18 cellular contexts compared by ENCODE assay signal in genomic region chr17:45006927-45007461, GRCh38. TPM values are rescaled to one million over a fixed set of nuclear protein-coding genes. Genes with fewer than 3 reads are reported as not detected.
DNase-seq lines count a peak whose midpoint lies in the region; ATAC-seq, FAIRE-seq and TF ChIP-seq lines count a peak whose summit lies in the region.
"Had no signal": no experiment of that assay in that cellular context is flagged by ENCODE, and none has a peak within 500 bp of the region (broad histone marks: within the 10 kb centered on the region; RNA-seq: fewer than 3 reads in every experiment).

No MANE protein-coding gene starts in this region.

- no peak overlapping the region; the same call in 1 of the 2 replicates for H2BK5ac ChIP-seq in H1 (ENCODE audit: low read depth, low read length)

- H4K20me1 ChIP-seq in SK-N-SH (ENCODE audit: insufficient read depth) (no peaks in the 10 kb centered on the region), H1 (replicated peaks in 1 of 2; ENCODE audit: control insufficient read depth in 1 of 2, insufficient read depth in 2 of 2, low read length in 2 of 2) (no peaks in the 10 kb centered on the region), hepatocyte (ENCODE audit: insufficient read depth, poor library complexity, severe bottlenecking) (no peaks in the 10 kb centered on the region)

- H3K4ac ChIP-seq in H1 (replicated peaks; ENCODE audit: insufficient read length, low read depth, low read length): no peak overlapping the region

- H3K9ac ChIP-seq in SK-N-SH: no peak overlapping the region
- H3K9ac ChIP-seq in H1 (replicated peaks in 1 of 4; ENCODE audit: extremely low read depth in 1 of 4, low read depth in 3 of 4, low read length in 3 of 4): no peak overlapping the region

- H3K27me3 ChIP-seq in SK-N-SH (ENCODE audit: insufficient read depth): no peaks in the 10 kb centered on the region
- H3K27me3 ChIP-seq in H1 (replicated peaks in 1 of 4; ENCODE audit: control insufficient read depth in 3 of 4, extremely low read depth in 1 of 4, insufficient read depth in 3 of 4, low read length in 3 of 4): peaks cover 0 to 5% (median 2%) of the 10 kb centered on the region in 4 experiments; a peak in 2 of 7 replicates
- H3K27me3 ChIP-seq in hepatocyte: no peaks in the 10 kb centered on the region
- H3K27me3 ChIP-seq: adrenal gland, right atrium auricular region, vagina had no signal

- H2BK120ac ChIP-seq in H1 (replicated peaks; ENCODE audit: low read depth, low read length): no peak overlapping the region

- H3K79me2 ChIP-seq in SK-N-SH (ENCODE audit: insufficient read depth) (no peaks in the 10 kb centered on the region), H1 (ENCODE audit: control insufficient read depth in 1 of 2, insufficient read depth in 2 of 2, low read length in 2 of 2) (no peaks in the 10 kb centered on the region), hepatocyte (no peaks in the 10 kb centered on the region)

- 48% methylated on average over 10 of the region's 10 CpGs for WGBS in SK-N-SH (ENCODE audit: low lambda C conversion rate)
- 59% methylated on average over 10 of the region's 10 CpGs; no CpG with 5 or more reads in 1 of the 2 experiments for WGBS in H1 (ENCODE audit: extremely low coverage in 1 of 2, insufficient coverage in 1 of 2, insufficient read length in 1 of 2, insufficient replicate concordance in 2 of 2, low coverage in 1 of 2, low lambda C conversion rate in 2 of 2, missing lambda C conversion rate in 1 of 2), 2 experiments
- WGBS in hepatocyte (ENCODE audit: low lambda C conversion rate, missing lambda C conversion rate): 43% methylated on average over 10 of the region's 10 CpGs

- H3K4me2 ChIP-seq in SK-N-SH (no peak overlapping the region), H1 (ENCODE audit: insufficient read depth in 1 of 2, low read depth in 2 of 2, low read length in 2 of 2) (no peak overlapping the region), hepatocyte (no peak overlapping the region)
- H3K4me2 ChIP-seq: A549 had no signal

- H3K9me3 ChIP-seq in SK-N-SH (no peaks in the 10 kb centered on the region), H1 (ENCODE audit: insufficient read depth in 2 of 2, low read depth in 1 of 2, low read length in 1 of 2) (no peaks in the 10 kb centered on the region), hepatocyte (ENCODE audit: low read depth) (no peaks in the 10 kb centered on the region)
- H3K9me3 ChIP-seq: A549, adrenal gland, right atrium auricular region, vagina had no signal

- H4K8ac ChIP-seq in H1 (ENCODE audit: extremely low read depth, insufficient read depth, low read length): no peak overlapping the region

- H3K36me3 ChIP-seq in SK-N-SH (replicated peaks in 1 of 2; ENCODE audit: control insufficient read depth in 1 of 2, insufficient read depth in 2 of 2, low read length in 1 of 2) (no peaks in the 10 kb centered on the region), H1 (ENCODE audit: control insufficient read depth in 2 of 4, insufficient read depth in 4 of 4, low read length in 3 of 4) (no peaks in the 10 kb centered on the region), hepatocyte (replicated peaks; ENCODE audit: insufficient read depth, low read depth) (no peaks in the 10 kb centered on the region)
- H3K36me3 ChIP-seq: adrenal gland, right atrium auricular region, vagina had no signal

- H3K4me1 ChIP-seq in SK-N-SH (ENCODE audit: control insufficient read depth in 1 of 2, insufficient read depth in 2 of 2, low read depth in 1 of 2, low read length in 1 of 2) (peaks cover 0 to 10% of the 10 kb centered on the region in 2 experiments; a peak in 1 of 4 replicates), H1 (replicated peaks in 1 of 4; ENCODE audit: control insufficient read depth in 3 of 4, insufficient read depth in 4 of 4, low read length in 3 of 4) (peaks cover 5 to 18% (median 7%) of the 10 kb centered on the region in 4 experiments), hepatocyte (ENCODE audit: insufficient read depth) (no peaks in the 10 kb centered on the region)
- H3K4me1 ChIP-seq: A549, adrenal gland, right atrium auricular region, vagina had no signal

- no peak overlapping the region for H2AK5ac ChIP-seq in H1 (ENCODE audit: low read depth, low read length)

- no peaks in the 10 kb centered on the region for H3K79me1 ChIP-seq in H1 (ENCODE audit: low read depth, low read length)

- no peak overlapping the region for H2BK15ac ChIP-seq in H1 (ENCODE audit: low read length)

- H3K4me3 ChIP-seq in SK-N-SH (ENCODE audit: low read depth in 2 of 2, low read length in 1 of 2) (no peak overlapping the region), H1 (ENCODE audit: extremely low read depth in 1 of 4, insufficient read depth in 2 of 4, low read depth in 3 of 4, low read length in 4 of 4) (peak overlapping the region in 1 of 4 experiments; percentile 32; a peak in 1 of 8 replicates), retinal pigment epithelial cell (ENCODE audit: low read length) (no peak overlapping the region), hepatocyte (no peak overlapping the region)
- H3K4me3 ChIP-seq: A549, adrenal gland, right atrium auricular region, vagina had no signal

- no peak for TF ChIP-seq CTCF in SK-N-SH (IDR thresholded peaks at IDR 0.05)
- TF ChIP-seq CTCF in H1 (IDR thresholded peaks at IDR 0.05; ENCODE audit: control extremely low read depth in 1 of 3, insufficient read depth in 1 of 3, low read depth in 1 of 3, low read length in 3 of 3): peak; percentile 8 to 11 (median 8); a peak in 3 of 4 replicates
- TF ChIP-seq CTCF in retinal pigment epithelial cell (conservative IDR thresholded peaks at IDR 0.05; ENCODE audit: low read depth, low read length): peak; percentile 30
- TF ChIP-seq CTCF in hepatocyte (IDR thresholded peaks at IDR 0.05; ENCODE audit: poor library complexity): no peak

- no peak overlapping the region for H3K27ac ChIP-seq in SK-N-SH (ENCODE audit: low read depth in 2 of 2, low read length in 1 of 2)
- no peak overlapping the region for H3K27ac ChIP-seq in H1 (ENCODE audit: low read depth, low read length)
- H3K27ac ChIP-seq in hepatocyte: no peak overlapping the region
- H3K27ac ChIP-seq: adrenal gland, right atrium auricular region, vagina had no signal

- TF ChIP-seq POLR2A in H1 (IDR thresholded peaks at IDR 0.05; ENCODE audit: control extremely low read depth in 1 of 2, low read depth in 2 of 2, low read length in 2 of 2): no peak

- no peaks in the 10 kb centered on the region for H3F3A ChIP-seq in SK-N-SH (replicated peaks; ENCODE audit: insufficient read depth)

- H4K5ac ChIP-seq in H1 (ENCODE audit: insufficient read length, low read depth, low read length): no peak overlapping the region

- DNase-seq in SK-N-SH: peak; percentile 50
- peak; percentile 79 for DNase-seq in NCI-H2171 treated with DMSO at 0.1 percent for 48 hours (lab: John Stamatoyannopoulos, UW)
- DNase-seq in H1 (ENCODE audit: low read depth in 1 of 2, low spot score in 2 of 2): no peak
- DNase-seq in retinal pigment epithelial cell (ENCODE audit: low read depth): no peak
- no peak for DNase-seq in hepatocyte (ENCODE audit: low spot score)
- DNase-seq in OCI-M2 (lab: John Stamatoyannopoulos, UW; ENCODE audit: unreplicated experiment): no peak
- DNase-seq: activated CD8-positive, alpha-beta T cell treated with anti-CD3 and anti-CD28 coated beads for 36 hours; adrenal gland; CD4-positive, alpha-beta T cell; cerebellar nuclear complex; NCI-H1930; NCI-H774 had no signal

- CTCF ChIA-PET in SK-N-SH (lab: Yijun Ruan, JAX) (interaction anchor here (1.4 kb wide), 1 partner anchor 14 kb away, joined by 5 read pairs; no protein-coding TSS in a partner anchor), H1 (lab: Charles Lee; ENCODE audit: partially characterized antibody) (interaction anchor here (1.5 to 7.6 kb wide), 4 partner anchors 9 to 45 kb away, joined by 3 to 59 read pairs (median 4); no protein-coding TSS in a partner anchor)

- POLR2A ChIA-PET in SK-N-SH (lab: Yijun Ruan, JAX) (no interaction called here), H1 (lab: Charles Lee; ENCODE audit: partially characterized antibody) (no interaction called here)

- no peaks in the 10 kb centered on the region for H3K23me2 ChIP-seq in H1 (ENCODE audit: low read depth, low read length)

- no peak overlapping the region for H2AFZ ChIP-seq in SK-N-SH (ENCODE audit: low read depth)
- peak overlapping the region; percentile 39; the same call in 1 of the 2 replicates for H2AFZ ChIP-seq in H1 (ENCODE audit: low read length)
- H2AFZ ChIP-seq in hepatocyte: no peak overlapping the region

- TF ChIP-seq RAD21 in SK-N-SH (IDR thresholded peaks at IDR 0.05; ENCODE audit: low read length): no peak
- peak; percentile 43 to 55 for TF ChIP-seq RAD21 in H1 (IDR thresholded peaks at IDR 0.05 in 1 of 2, conservative IDR thresholded peaks at IDR 0.05 in 1 of 2; ENCODE audit: low read depth in 2 of 2, low read length in 2 of 2)

- H3K9me2 ChIP-seq in SK-N-SH (no peaks in the 10 kb centered on the region), hepatocyte (replicated peaks; ENCODE audit: insufficient read depth) (no peaks in the 10 kb centered on the region)

- no peak overlapping the region for H3K14ac ChIP-seq in H1 (ENCODE audit: insufficient read length)

- H4K91ac ChIP-seq in H1 (replicated peaks; ENCODE audit: insufficient read length, low read length): no peak overlapping the region

- H3K18ac ChIP-seq in H1 (ENCODE audit: extremely low read depth, low read length): no peak overlapping the region; the same call in 1 of the 2 replicates

- H3K23ac ChIP-seq in H1 (ENCODE audit: insufficient read length): no peak overlapping the region

- ATAC-seq in SK-N-SH treated with all-trans-retinoic acid at 6 μM for 48 hours (no peak; the same call in 2 of the 3 replicates), HG03280 (IDR thresholded peaks at IDR 0.05; ENCODE audit: unreplicated experiment) (no peak)
- ATAC-seq: A549; activated CD8-positive, alpha-beta T cell treated with anti-CD3 and anti-CD28 coated beads for 36 hours had no signal

- no peak for FAIRE-seq in H1 (lab: Jason Lieb, UNC)
- FAIRE-seq: A549, frontal cortex had no signal

- TF ChIP-seq EP300 in SK-N-SH (IDR thresholded peaks at IDR 0.05; ENCODE audit: borderline replicate concordance in 1 of 2, low read depth in 1 of 2, low read length in 1 of 2) (no peak), H1 (IDR thresholded peaks at IDR 0.05; ENCODE audit: borderline replicate concordance in 1 of 2, low read depth in 2 of 2, low read length in 2 of 2) (no peak)

- H3K56ac ChIP-seq in H1 (replicated peaks; ENCODE audit: insufficient read length, low read depth, low read length): no peak overlapping the region

- H2BK20ac ChIP-seq in H1 (ENCODE audit: low read length): no peak overlapping the region

- H2BK12ac ChIP-seq in H1 (ENCODE audit: low read depth, low read length): peak overlapping the region; percentile 4; the same call in 1 of the 2 replicates

RNA-seq across cellular contexts. Expression of gene C1QL1, which starts 38.9 kb away (rescaled TPM):
- polyA plus RNA-seq in SK-N-SH (2012; rRNA removed): 5.4 and 11.9 TPM in 2 replicates
- 4.7 and 10.1 TPM in 2 replicates for polyA plus RNA-seq in SK-N-SH (2012; cell fraction: cytosol; rRNA removed)
- polyA plus RNA-seq in SK-N-SH (2012; cell fraction: nucleus; rRNA removed): 3.3 and 3.6 TPM in 2 replicates
- 7.5 and 7.6 TPM in 2 replicates for total RNA-seq in H1 (2021; fragmentation: NEBNext Ultra II Directional; extraction: Animal tissue kit (Norgen Biotek cat#: 25700))
- 10.5 and 16.5 TPM in 2 replicates for polyA plus RNA-seq in H1 (2011; rRNA removed)
- 8.9 TPM for polyA plus RNA-seq in H1 (2011; cell fraction: cytosol; rRNA removed)
- polyA plus RNA-seq in H1 (2011; cell fraction: nucleus; rRNA removed): 7.5 TPM
- polyA plus RNA-seq in H1 (2012, experiment 1 of 2): 2.9 to 8.4 TPM (median 5.8 TPM) in 4 replicates
- polyA plus RNA-seq in H1 (2012, experiment 2 of 2): 4.5 TPM
- polyA plus RNA-seq in H1 (2013, experiment 1 of 2): 14.0 TPM
- 16.0 TPM for polyA plus RNA-seq in H1 (2013, experiment 2 of 2)
- polyA minus RNA-seq in H1 (2011; rRNA and poly(A)+ RNA removed): 0.61 and 1.1 TPM in 2 replicates
- polyA minus RNA-seq in H1 (2011; cell fraction: cytosol; rRNA and poly(A)+ RNA removed): 2.3 TPM
- 2.5 TPM for polyA minus RNA-seq in H1 (2011; cell fraction: nucleus; rRNA and poly(A)+ RNA removed)
- 12.8 and 15.1 TPM in 2 replicates for total RNA-seq in hepatocyte
- polyA plus RNA-seq in hepatocyte: 54.9 and 68.3 TPM in 2 replicates
- total RNA-seq: activated CD8-positive, alpha-beta T cell treated with anti-CD3 and anti-CD28 coated beads for 36 hours; CD4-positive, alpha-beta T cell had no signal

RNA-seq across cellular contexts. Expression of gene DCAKD, which starts 44.4 kb away (rescaled TPM):
- polyA plus RNA-seq in SK-N-SH (2012; rRNA removed): 47.6 and 48.8 TPM in 2 replicates
- polyA plus RNA-seq in SK-N-SH (2012; cell fraction: cytosol; rRNA removed): 19.9 and 29.3 TPM in 2 replicates
- polyA plus RNA-seq in SK-N-SH (2012; cell fraction: nucleus; rRNA removed): 62.2 and 68.2 TPM in 2 replicates
- 33.7 and 35.6 TPM in 2 replicates for total RNA-seq in H1 (2021; fragmentation: NEBNext Ultra II Directional; extraction: Animal tissue kit (Norgen Biotek cat#: 25700))
- 52.9 and 61.8 TPM in 2 replicates for polyA plus RNA-seq in H1 (2011; rRNA removed)
- polyA plus RNA-seq in H1 (2011; cell fraction: cytosol; rRNA removed): 38.7 TPM
- 50.3 TPM for polyA plus RNA-seq in H1 (2011; cell fraction: nucleus; rRNA removed)
- 35.6 to 46.5 TPM (median 40.8 TPM) in 4 replicates for polyA plus RNA-seq in H1 (2012, experiment 1 of 2)
- 33.9 TPM for polyA plus RNA-seq in H1 (2012, experiment 2 of 2)
- 25.6 TPM for polyA plus RNA-seq in H1 (2013, experiment 1 of 2)
- 23.7 TPM for polyA plus RNA-seq in H1 (2013, experiment 2 of 2)
- 38.0 and 42.8 TPM in 2 replicates for polyA minus RNA-seq in H1 (2011; rRNA and poly(A)+ RNA removed)
- polyA minus RNA-seq in H1 (2011; cell fraction: cytosol; rRNA and poly(A)+ RNA removed): 40.1 TPM
- 25.0 TPM for polyA minus RNA-seq in H1 (2011; cell fraction: nucleus; rRNA and poly(A)+ RNA removed)
- 31.3 and 47.4 TPM in 2 replicates for total RNA-seq in hepatocyte
- polyA plus RNA-seq in hepatocyte: 29.9 and 33.3 TPM in 2 replicates

RNA-seq across cellular contexts. Expression of gene NMT1, which starts 54.1 kb away (rescaled TPM):
- polyA plus RNA-seq in SK-N-SH (2012; rRNA removed) (30.1 and 31.6 TPM in 2 replicates), H1 (2011; rRNA removed) (35.5 and 42.9 TPM in 2 replicates), hepatocyte (90.1 and 126 TPM in 2 replicates)
- polyA plus RNA-seq in SK-N-SH (2012; cell fraction: cytosol; rRNA removed): 28.0 and 32.9 TPM in 2 replicates
- polyA plus RNA-seq in SK-N-SH (2012; cell fraction: nucleus; rRNA removed): 43.2 and 49.8 TPM in 2 replicates
- 149 and 152 TPM in 2 replicates for total RNA-seq in H1 (2021; fragmentation: NEBNext Ultra II Directional; extraction: Animal tissue kit (Norgen Biotek cat#: 25700))
- polyA plus RNA-seq in H1 (2011; cell fraction: cytosol; rRNA removed): 40.4 TPM
- 57.8 TPM for polyA plus RNA-seq in H1 (2011; cell fraction: nucleus; rRNA removed)
- 85.4 to 115 TPM (median 89.7 TPM) in 4 replicates for polyA plus RNA-seq in H1 (2012, experiment 1 of 2)
- polyA plus RNA-seq in H1 (2012, experiment 2 of 2): 47.2 TPM
- polyA plus RNA-seq in H1 (2013, experiment 1 of 2): 116 TPM
- polyA plus RNA-seq in H1 (2013, experiment 2 of 2): 99.8 TPM
- 59.6 and 71.5 TPM in 2 replicates for polyA minus RNA-seq in H1 (2011; rRNA and poly(A)+ RNA removed)
- 418 TPM for polyA minus RNA-seq in H1 (2011; cell fraction: cytosol; rRNA and poly(A)+ RNA removed)
- 41.7 TPM for polyA minus RNA-seq in H1 (2011; cell fraction: nucleus; rRNA and poly(A)+ RNA removed)
- 68.5 and 71.2 TPM in 2 replicates for total RNA-seq in hepatocyte

RNA-seq across cellular contexts. Expression of gene KIF18B, which starts 59.4 kb away (rescaled TPM):
- polyA plus RNA-seq in SK-N-SH (2012; rRNA removed): 12.6 and 14.7 TPM in 2 replicates
- polyA plus RNA-seq in SK-N-SH (2012; cell fraction: cytosol; rRNA removed): 4.0 and 7.1 TPM in 2 replicates
- polyA plus RNA-seq in SK-N-SH (2012; cell fraction: nucleus; rRNA removed): 40.0 and 52.6 TPM in 2 replicates
- 58.1 and 59.4 TPM in 2 replicates for total RNA-seq in H1 (2021; fragmentation: NEBNext Ultra II Directional; extraction: Animal tissue kit (Norgen Biotek cat#: 25700))
- polyA plus RNA-seq in H1 (2011; rRNA removed): 39.0 and 51.1 TPM in 2 replicates
- polyA plus RNA-seq in H1 (2011; cell fraction: cytosol; rRNA removed): 35.6 TPM
- 109 TPM for polyA plus RNA-seq in H1 (2011; cell fraction: nucleus; rRNA removed)
- 31.0 to 37.4 TPM (median 33.7 TPM) in 4 replicates for polyA plus RNA-seq in H1 (2012, experiment 1 of 2)
- 20.8 TPM for polyA plus RNA-seq in H1 (2012, experiment 2 of 2)
- polyA plus RNA-seq in H1 (2013, experiment 1 of 2): 26.2 TPM
- polyA plus RNA-seq in H1 (2013, experiment 2 of 2): 24.0 TPM
- 31.5 and 40.2 TPM in 2 replicates for polyA minus RNA-seq in H1 (2011; rRNA and poly(A)+ RNA removed)
- polyA minus RNA-seq in H1 (2011; cell fraction: cytosol; rRNA and poly(A)+ RNA removed): 30.2 TPM
- 55.8 TPM for polyA minus RNA-seq in H1 (2011; cell fraction: nucleus; rRNA and poly(A)+ RNA removed)
- total RNA-seq in hepatocyte: 1.8 and 2.1 TPM in 2 replicates
- 4.3 and 5.0 TPM in 2 replicates for polyA plus RNA-seq in hepatocyte

Comparison
In these comparisons a context has a peak if more than half of its experiments do, and no peak if none do; other contexts are left out.
1. DNase-seq: peak in SK-N-SH (single experiment) and NCI-H2171 treated with DMSO at 0.1 percent for 48 hours (single experiment); none in H1 (0 of 2), retinal pigment epithelial cell (single experiment), hepatocyte (single experiment) and OCI-M2 (single experiment).
2. CTCF ChIP-seq: peak in H1 (3 of 3) and retinal pigment epithelial cell (single experiment); none in SK-N-SH (single experiment) and hepatocyte (single experiment).
3. Of the 17 proteins assayed by ChIP-seq in both H1 and SK-N-SH: peak only in H1: CTCF, MAX, RAD21 and TEAD4; only in SK-N-SH: none; in both: none; in neither: 13.